15 cellular contexts compared by ENCODE assay signal in the genomic region with DNA sequence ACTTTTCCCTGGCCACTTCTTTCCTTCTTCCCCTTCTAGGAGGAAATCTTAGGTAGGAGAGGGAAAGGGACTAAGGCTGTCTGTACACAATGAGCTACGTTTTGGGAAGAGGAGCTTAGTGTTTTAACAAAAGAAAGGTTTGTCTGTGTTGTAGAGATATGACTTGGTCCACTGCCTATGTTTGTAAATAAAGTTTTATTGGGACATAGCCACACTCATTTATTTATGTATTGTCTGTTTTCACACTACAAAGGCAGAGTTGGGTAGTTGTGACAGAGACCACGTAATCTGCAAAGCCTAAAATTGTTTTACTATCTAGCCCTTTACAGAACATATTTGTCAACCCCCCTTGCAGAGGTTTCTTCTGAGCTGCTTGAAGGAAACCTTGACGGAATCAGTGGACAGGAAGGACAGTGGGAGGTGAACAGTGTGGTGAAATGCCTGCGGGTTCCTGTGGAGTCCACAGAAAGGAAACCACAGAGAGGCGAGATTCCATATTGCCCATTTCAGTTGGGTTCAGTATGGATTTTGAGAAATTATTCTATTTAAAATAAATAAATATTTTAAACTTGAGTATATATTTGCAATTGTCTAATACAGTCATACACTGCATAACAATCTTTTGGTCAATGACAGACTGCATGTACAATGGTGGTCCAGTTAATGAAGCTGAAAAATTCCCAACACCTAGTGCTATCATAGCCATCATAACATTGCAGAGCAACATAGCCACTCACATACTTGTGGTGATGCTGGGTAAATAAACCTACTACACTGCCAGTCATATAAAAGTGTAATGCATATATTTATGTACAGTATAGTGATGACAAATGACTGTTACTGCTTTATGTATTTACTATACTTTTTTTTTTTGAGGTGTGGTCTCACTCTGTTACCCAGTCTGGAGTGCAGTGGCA.
"Had no signal": no experiment of that assay in that cellular context is flagged by ENCODE, and none has a peak within 500 bp of the region (broad histone marks: within the 10 kb centered on the region; RNA-seq: fewer than 3 reads in every experiment).

No MANE protein-coding gene starts in this region.

- H3K4me1 ChIP-seq: esophagus muscularis mucosa, left ventricle myocardium inferior, right atrium auricular region had no signal

- H3K27ac ChIP-seq: esophagus muscularis mucosa, left ventricle myocardium inferior, right atrium auricular region had no signal

- H3K27me3 ChIP-seq: esophagus muscularis mucosa, right atrium auricular region had no signal

- H3K36me3 Mint-ChIP-seq: naive thymus-derived CD4-positive, alpha-beta T cell; stimulated activated memory B cell treated with anti-CD40 and anti-IgM and Interleukin-4, amounts not matched to agents 10 μg/mL and 1 μg/mL and 100 μg/mL, for 72 hours; WTC11 had no signal

- H3K4me1 Mint-ChIP-seq: stimulated activated memory B cell treated with anti-CD40 and anti-IgM and Interleukin-4, amounts not matched to agents 10 μg/mL and 1 μg/mL and 100 μg/mL, for 72 hours; WTC11 had no signal

- H3K4me3 ChIP-seq: esophagus muscularis mucosa, left ventricle myocardium inferior, mucosa of descending colon, right atrium auricular region had no signal

- ATAC-seq: activated T-cell treated with anti-CD3 and anti-CD28 coated beads, Interleukin-2, amount 50 U/mL, for 4 hours; mucosa of descending colon; naive thymus-derived CD4-positive, alpha-beta T cell; stimulated activated memory B cell treated with anti-CD40 and anti-IgM and Interleukin-4, amounts not matched to agents 10 μg/mL and 1 μg/mL and 100 μg/mL, for 72 hours; WTC11 had no signal

- H3K4me3 Mint-ChIP-seq: activated CD4-positive, alpha-beta memory T cell treated with anti-CD3 and anti-CD28 coated beads, Interleukin-2, amount 10 ng/mL, durations not matched to agents 7 days and 5 days; activated T-cell treated with anti-CD3 and anti-CD28 coated beads, Interleukin-2, amount 50 U/mL, for 4 hours; naive thymus-derived CD4-positive, alpha-beta T cell; stimulated activated memory B cell treated with anti-CD40 and anti-IgM and Interleukin-4, amounts not matched to agents 10 μg/mL and 1 μg/mL and 100 μg/mL, for 72 hours; WTC11 had no signal

- H3K9me3 ChIP-seq: esophagus muscularis mucosa, left ventricle myocardium inferior, mucosa of descending colon, right atrium auricular region had no signal

- H3K27me3 Mint-ChIP-seq: activated CD4-positive, alpha-beta memory T cell treated with anti-CD3 and anti-CD28 coated beads, Interleukin-2, amount 10 ng/mL, durations not matched to agents 7 days and 5 days; naive thymus-derived CD4-positive, alpha-beta T cell; stimulated activated memory B cell treated with anti-CD40 and anti-IgM and Interleukin-4, amounts not matched to agents 10 μg/mL and 1 μg/mL and 100 μg/mL, for 72 hours had no signal

- H3K27ac Mint-ChIP-seq: activated CD4-positive, alpha-beta memory T cell treated with anti-CD3 and anti-CD28 coated beads, Interleukin-2, amount 10 ng/mL, durations not matched to agents 7 days and 5 days; naive thymus-derived CD4-positive, alpha-beta T cell; stimulated activated memory B cell treated with anti-CD40 and anti-IgM and Interleukin-4, amounts not matched to agents 10 μg/mL and 1 μg/mL and 100 μg/mL, for 72 hours; WTC11 had no signal

- DNase-seq: activated CD4-positive, alpha-beta memory T cell treated with anti-CD3 and anti-CD28 coated beads, Interleukin-2, amount 10 ng/mL, durations not matched to agents 7 days and 5 days; activated CD4-positive, alpha-beta T cell treated with anti-CD3 and anti-CD28 coated beads for 4 hours; activated effector memory CD4-positive, alpha-beta T cell treated with Interleukin-2 at 50 U/mL for 16 hours; activated naive CD4-positive, alpha-beta T cell treated with anti-CD3 and anti-CD28 coated beads, Interleukin-2, amount 50 U/mL, for 16 hours; activated T-cell treated with anti-CD3 and anti-CD28 coated beads, Interleukin-2, amount 50 U/mL, for 4 hours; kidney; left ventricle myocardium inferior; mucosa of descending colon; naive thymus-derived CD4-positive, alpha-beta T cell; occipital lobe; stimulated activated CD4-positive, alpha-beta T cell treated with anti-CD3 and anti-CD28 coated beads, Interleukin-2, amount 100 ng/mL, for 48 hours had no signal

- H3K36me3 ChIP-seq: left ventricle myocardium inferior, right atrium auricular region had no signal

- H3K9me3 Mint-ChIP-seq: activated CD4-positive, alpha-beta memory T cell treated with anti-CD3 and anti-CD28 coated beads, Interleukin-2, amount 10 ng/mL, durations not matched to agents 7 days and 5 days; activated T-cell treated with anti-CD3 and anti-CD28 coated beads, Interleukin-2, amount 50 U/mL, for 4 hours; stimulated activated memory B cell treated with anti-CD40 and anti-IgM and Interleukin-4, amounts not matched to agents 10 μg/mL and 1 μg/mL and 100 μg/mL, for 72 hours; WTC11 had no signal
